In the genomic region with DNA sequence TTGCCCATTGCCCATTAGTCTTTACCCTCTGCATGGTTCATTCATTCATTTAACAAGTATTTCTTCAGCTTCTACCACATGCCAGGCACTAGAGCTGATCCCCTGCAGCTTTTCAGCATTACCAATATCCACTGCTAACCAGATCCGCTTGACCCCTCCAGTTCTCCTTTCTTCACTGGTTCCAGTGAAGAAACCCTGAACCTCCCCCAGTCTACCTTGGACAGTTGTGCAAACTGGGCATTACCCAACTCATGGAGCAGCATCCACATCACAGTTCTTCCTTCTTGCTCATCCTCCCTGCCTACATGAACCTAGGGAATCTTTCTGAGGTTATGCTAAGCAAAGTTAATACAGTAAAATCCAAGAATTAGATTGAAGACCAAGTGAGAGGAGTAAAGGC, we compare ENCODE assay signal across 1 cellular context.
TF ChIP-seq lines count a peak whose summit lies in the region.

No MANE protein-coding gene starts in this region.

TF ChIP-seq in HepG2, 621 proteins besides CTCF, POLR2A, EP300 and RAD21:
- TF ChIP-seq, protein P1, sequence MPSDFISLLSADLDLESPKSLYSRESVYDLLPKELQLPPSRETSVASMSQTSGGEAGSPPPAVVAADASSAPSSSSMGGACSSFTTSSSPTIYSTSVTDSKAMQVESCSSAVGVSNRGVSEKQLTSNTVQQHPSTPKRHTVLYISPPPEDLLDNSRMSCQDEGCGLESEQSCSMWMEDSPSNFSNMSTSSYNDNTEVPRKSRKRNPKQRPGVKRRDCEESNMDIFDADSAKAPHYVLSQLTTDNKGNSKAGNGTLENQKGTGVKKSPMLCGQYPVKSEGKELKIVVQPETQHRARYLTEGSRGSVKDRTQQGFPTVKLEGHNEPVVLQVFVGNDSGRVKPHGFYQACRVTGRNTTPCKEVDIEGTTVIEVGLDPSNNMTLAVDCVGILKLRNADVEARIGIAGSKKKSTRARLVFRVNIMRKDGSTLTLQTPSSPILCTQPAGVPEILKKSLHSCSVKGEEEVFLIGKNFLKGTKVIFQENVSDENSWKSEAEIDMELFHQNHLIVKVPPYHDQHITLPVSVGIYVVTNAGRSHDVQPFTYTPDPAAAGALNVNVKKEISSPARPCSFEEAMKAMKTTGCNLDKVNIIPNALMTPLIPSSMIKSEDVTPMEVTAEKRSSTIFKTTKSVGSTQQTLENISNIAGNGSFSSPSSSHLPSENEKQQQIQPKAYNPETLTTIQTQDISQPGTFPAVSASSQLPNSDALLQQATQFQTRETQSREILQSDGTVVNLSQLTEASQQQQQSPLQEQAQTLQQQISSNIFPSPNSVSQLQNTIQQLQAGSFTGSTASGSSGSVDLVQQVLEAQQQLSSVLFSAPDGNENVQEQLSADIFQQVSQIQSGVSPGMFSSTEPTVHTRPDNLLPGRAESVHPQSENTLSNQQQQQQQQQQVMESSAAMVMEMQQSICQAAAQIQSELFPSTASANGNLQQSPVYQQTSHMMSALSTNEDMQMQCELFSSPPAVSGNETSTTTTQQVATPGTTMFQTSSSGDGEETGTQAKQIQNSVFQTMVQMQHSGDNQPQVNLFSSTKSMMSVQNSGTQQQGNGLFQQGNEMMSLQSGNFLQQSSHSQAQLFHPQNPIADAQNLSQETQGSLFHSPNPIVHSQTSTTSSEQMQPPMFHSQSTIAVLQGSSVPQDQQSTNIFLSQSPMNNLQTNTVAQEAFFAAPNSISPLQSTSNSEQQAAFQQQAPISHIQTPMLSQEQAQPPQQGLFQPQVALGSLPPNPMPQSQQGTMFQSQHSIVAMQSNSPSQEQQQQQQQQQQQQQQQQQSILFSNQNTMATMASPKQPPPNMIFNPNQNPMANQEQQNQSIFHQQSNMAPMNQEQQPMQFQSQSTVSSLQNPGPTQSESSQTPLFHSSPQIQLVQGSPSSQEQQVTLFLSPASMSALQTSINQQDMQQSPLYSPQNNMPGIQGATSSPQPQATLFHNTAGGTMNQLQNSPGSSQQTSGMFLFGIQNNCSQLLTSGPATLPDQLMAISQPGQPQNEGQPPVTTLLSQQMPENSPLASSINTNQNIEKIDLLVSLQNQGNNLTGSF (CRISPR knock-in tag; IDR thresholded peaks at IDR 0.05): no peak
- TF ChIP-seq ZNF121 (CRISPR knock-in tag; IDR thresholded peaks at IDR 0.05) (no peak), NFIC (IDR thresholded peaks at IDR 0.05; ENCODE audit: low read length) (no peak), BCL6 (CRISPR knock-in tag; IDR thresholded peaks at IDR 0.05) (no peak), RARA (CRISPR knock-in tag; IDR thresholded peaks at IDR 0.05) (no peak), HMG20B (CRISPR knock-in tag; conservative IDR thresholded peaks at IDR 0.05) (no peak), EHMT2 (IDR thresholded peaks at IDR 0.05; ENCODE audit: borderline replicate concordance, low read depth, low read length) (no peak), KMT2A (CRISPR knock-in tag; IDR thresholded peaks at IDR 0.05) (no peak), IKZF1 (IDR thresholded peaks at IDR 0.05) (no peak), HNRNPLL (IDR thresholded peaks at IDR 0.05; ENCODE audit: low read depth, low read length, poor library complexity, severe bottlenecking) (no peak)
- TF ChIP-seq, protein P2, sequence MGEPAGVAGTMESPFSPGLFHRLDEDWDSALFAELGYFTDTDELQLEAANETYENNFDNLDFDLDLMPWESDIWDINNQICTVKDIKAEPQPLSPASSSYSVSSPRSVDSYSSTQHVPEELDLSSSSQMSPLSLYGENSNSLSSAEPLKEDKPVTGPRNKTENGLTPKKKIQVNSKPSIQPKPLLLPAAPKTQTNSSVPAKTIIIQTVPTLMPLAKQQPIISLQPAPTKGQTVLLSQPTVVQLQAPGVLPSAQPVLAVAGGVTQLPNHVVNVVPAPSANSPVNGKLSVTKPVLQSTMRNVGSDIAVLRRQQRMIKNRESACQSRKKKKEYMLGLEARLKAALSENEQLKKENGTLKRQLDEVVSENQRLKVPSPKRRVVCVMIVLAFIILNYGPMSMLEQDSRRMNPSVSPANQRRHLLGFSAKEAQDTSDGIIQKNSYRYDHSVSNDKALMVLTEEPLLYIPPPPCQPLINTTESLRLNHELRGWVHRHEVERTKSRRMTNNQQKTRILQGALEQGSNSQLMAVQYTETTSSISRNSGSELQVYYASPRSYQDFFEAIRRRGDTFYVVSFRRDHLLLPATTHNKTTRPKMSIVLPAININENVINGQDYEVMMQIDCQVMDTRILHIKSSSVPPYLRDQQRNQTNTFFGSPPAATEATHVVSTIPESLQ (CRISPR knock-in tag; conservative IDR thresholded peaks at IDR 0.05): no peak
- TF ChIP-seq, protein P3, sequence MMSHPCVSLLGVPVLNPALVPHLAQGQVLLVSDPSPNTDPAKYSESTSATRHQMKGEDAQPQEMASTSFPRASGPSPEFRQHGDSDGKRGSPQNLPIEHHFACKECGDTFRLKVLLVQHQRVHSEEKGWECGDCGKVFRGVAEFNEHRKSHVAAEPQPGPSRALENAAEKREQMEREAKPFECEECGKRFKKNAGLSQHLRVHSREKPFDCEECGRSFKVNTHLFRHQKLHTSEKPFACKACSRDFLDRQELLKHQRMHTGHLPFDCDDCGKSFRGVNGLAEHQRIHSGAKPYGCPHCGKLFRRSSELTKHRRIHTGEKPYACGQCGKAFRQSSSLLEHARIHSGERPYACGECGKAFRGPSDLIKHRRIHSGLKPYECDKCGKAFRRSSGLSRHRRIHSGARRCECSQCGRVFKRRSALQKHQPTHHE (CRISPR knock-in tag; IDR thresholded peaks at IDR 0.05; ENCODE audit: borderline replicate concordance): no peak
- TF ChIP-seq, protein P4, sequence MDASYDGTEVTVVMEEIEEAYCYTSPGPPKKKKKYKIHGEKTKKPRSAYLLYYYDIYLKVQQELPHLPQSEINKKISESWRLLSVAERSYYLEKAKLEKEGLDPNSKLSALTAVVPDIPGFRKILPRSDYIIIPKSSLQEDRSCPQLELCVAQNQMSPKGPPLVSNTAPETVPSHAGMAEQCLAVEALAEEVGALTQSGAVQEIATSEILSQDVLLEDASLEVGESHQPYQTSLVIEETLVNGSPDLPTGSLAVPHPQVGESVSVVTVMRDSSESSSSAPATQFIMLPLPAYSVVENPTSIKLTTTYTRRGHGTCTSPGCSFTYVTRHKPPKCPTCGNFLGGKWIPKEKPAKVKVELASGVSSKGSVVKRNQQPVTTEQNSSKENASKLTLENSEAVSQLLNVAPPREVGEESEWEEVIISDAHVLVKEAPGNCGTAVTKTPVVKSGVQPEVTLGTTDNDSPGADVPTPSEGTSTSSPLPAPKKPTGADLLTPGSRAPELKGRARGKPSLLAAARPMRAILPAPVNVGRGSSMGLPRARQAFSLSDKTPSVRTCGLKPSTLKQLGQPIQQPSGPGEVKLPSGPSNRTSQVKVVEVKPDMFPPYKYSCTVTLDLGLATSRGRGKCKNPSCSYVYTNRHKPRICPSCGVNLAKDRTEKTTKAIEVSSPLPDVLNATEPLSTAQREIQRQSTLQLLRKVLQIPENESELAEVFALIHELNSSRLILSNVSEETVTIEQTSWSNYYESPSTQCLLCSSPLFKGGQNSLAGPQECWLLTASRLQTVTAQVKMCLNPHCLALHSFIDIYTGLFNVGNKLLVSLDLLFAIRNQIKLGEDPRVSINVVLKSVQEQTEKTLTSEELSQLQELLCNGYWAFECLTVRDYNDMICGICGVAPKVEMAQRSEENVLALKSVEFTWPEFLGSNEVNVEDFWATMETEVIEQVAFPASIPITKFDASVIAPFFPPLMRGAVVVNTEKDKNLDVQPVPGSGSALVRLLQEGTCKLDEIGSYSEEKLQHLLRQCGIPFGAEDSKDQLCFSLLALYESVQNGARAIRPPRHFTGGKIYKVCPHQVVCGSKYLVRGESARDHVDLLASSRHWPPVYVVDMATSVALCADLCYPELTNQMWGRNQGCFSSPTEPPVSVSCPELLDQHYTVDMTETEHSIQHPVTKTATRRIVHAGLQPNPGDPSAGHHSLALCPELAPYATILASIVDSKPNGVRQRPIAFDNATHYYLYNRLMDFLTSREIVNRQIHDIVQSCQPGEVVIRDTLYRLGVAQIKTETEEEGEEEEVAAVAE (CRISPR knock-in tag; IDR thresholded peaks at IDR 0.05; ENCODE audit: borderline replicate concordance): no peak
